19 cellular contexts compared by ENCODE assay signal in the genomic region with DNA sequence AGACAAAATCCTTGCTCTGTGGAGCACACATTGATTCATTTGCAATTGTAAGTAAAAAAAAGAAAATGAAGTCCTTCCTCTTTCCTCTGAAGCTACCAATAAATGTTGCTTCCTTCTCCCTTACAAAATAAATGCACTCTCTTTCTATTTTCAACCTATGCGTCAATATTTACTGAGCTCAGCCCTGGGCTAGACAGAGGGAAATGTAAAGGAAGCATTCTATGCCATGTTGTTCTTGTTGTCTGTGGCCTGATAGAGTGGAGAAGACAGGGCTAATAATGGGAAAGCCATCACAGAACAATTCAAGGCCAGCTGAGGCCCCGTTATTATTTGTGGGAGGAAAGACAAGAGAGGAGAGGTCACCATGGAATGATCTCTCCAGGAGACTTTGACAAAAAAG. TPM values are rescaled to one million over a fixed set of nuclear protein-coding genes. Genes with fewer than 3 reads are reported as not detected.
DNase-seq lines count a peak whose midpoint lies in the region; ATAC-seq and TF ChIP-seq lines count a peak whose summit lies in the region.
"Had no signal": no experiment of that assay in that cellular context is flagged by ENCODE, and none has a peak within 500 bp of the region (broad histone marks: within the 10 kb centered on the region; RNA-seq: fewer than 3 reads in every experiment).

No MANE protein-coding gene starts in this region.

- TF ChIP-seq CTCF in DND-41 (IDR thresholded peaks at IDR 0.05; ENCODE audit: borderline replicate concordance, extremely low read depth, low read length, poor library complexity, severe bottlenecking) (no peak), natural killer cell (IDR thresholded peaks at IDR 0.05) (no peak)

- no peak overlapping the region for H3K4me3 Mint-ChIP-seq in natural killer cell
- H3K4me3 Mint-ChIP-seq: brain, endodermal cell, immature natural killer cell, mesothelial cell of epicardium had no signal

- H3K4me3 ChIP-seq in DND-41 (ENCODE audit: low read depth in 1 of 2, low read length in 2 of 2): peak overlapping the region in 1 of 2 experiments; percentile 38; a peak in 2 of 4 replicates
- H3K4me3 ChIP-seq: SK-N-MC had no signal

- peak; percentile 23 for DNase-seq in NCI-H1092 treated with DMSO at 0.1 percent for 48 hours (lab: John Stamatoyannopoulos, UW)
- DNase-seq in NCI-H1092 (lab: John Stamatoyannopoulos, UW): no peak
- no peak for DNase-seq in DND-41
- peak; percentile 66 for DNase-seq in NCI-H69 (lab: John Stamatoyannopoulos, UW)
- no peak for DNase-seq in caudate nucleus (lab: John Stamatoyannopoulos, UW)
- DNase-seq in RKO (ENCODE audit: low spot score): no peak
- no peak for DNase-seq in natural killer cell
- DNase-seq in GM19238 (ENCODE audit: insufficient read length, low spot score): no peak
- DNase-seq: Caco-2, foreskin melanocyte, NCI-H1694 had no signal

- H3K4me1 Mint-ChIP-seq in natural killer cell: peaks cover 5 to 6% of the 10 kb centered on the region in 2 donors

- no peaks in the 10 kb centered on the region for H3K36me3 ChIP-seq in DND-41 (ENCODE audit: insufficient read depth, low read length)

- no peaks in the 10 kb centered on the region for H3K36me3 Mint-ChIP-seq in natural killer cell
- H3K36me3 Mint-ChIP-seq: immature natural killer cell had no signal

- H2AFZ ChIP-seq in DND-41 (ENCODE audit: low read depth, low read length): no peak overlapping the region

- H3K27ac ChIP-seq in DND-41 (ENCODE audit: low read length) (peak overlapping the region; percentile 81), caudate nucleus (ENCODE audit: low read depth, low read length) (peak overlapping the region; percentile 20)
- H3K27ac ChIP-seq: 22Rv1, SK-N-MC had no signal

- H3K79me2 ChIP-seq in DND-41 (ENCODE audit: insufficient read depth, low read length): no peaks in the 10 kb centered on the region

- no peaks in the 10 kb centered on the region for H3K9me3 Mint-ChIP-seq in natural killer cell
- H3K9me3 Mint-ChIP-seq: endodermal cell, mesothelial cell of epicardium had no signal

- no peak overlapping the region for H3K27ac Mint-ChIP-seq in natural killer cell
- H3K27ac Mint-ChIP-seq: brain, endodermal cell, immature natural killer cell, mesothelial cell of epicardium, progenitor cell of endocrine pancreas had no signal

- H3K4me1 ChIP-seq in DND-41 (ENCODE audit: insufficient read depth, low read length): peaks cover 55% of the 10 kb centered on the region
- H3K4me1 ChIP-seq: Caco-2 had no signal

- peak overlapping the region; percentile 71 for H3K4me2 ChIP-seq in DND-41 (ENCODE audit: insufficient read depth, low read length)

- H3K9me3 ChIP-seq in DND-41 (ENCODE audit: insufficient read depth, low read length, severe bottlenecking): no peaks in the 10 kb centered on the region
- H3K9me3 ChIP-seq: Caco-2 had no signal

- H3K27me3 ChIP-seq in DND-41 (ENCODE audit: insufficient read depth, low read length, poor library complexity): no peaks in the 10 kb centered on the region

- intact Hi-C loops in natural killer cell (cut with micrococcal nuclease): no loop called here

- peak; percentile 3; the same call in 2 of the 3 replicates for ATAC-seq in DND-41 (ENCODE audit: insufficient read depth, low read depth)
- ATAC-seq in natural killer cell: no peak

- peak overlapping the region; percentile 31 for H3K9ac ChIP-seq in DND-41 (ENCODE audit: low read depth, low read length)

- no peaks in the 10 kb centered on the region for H4K20me1 ChIP-seq in DND-41 (ENCODE audit: insufficient read depth, low read length)

- peaks cover 46 to 78% of the 10 kb centered on the region in 2 donors for H3K27me3 Mint-ChIP-seq in natural killer cell (ENCODE audit: low read depth in 2 of 2)

RNA-seq across cellular contexts. Expression of a gene that starts 3.0 kb away (rescaled TPM):
- total RNA-seq in natural killer cell: not detected
- total RNA-seq: Caco-2, HT1080, progenitor cell of endocrine pancreas had no signal

RNA-seq across cellular contexts. Expression of a gene that starts 43.9 kb away (rescaled TPM):
- total RNA-seq in natural killer cell: 100 to 1,000 TPM in 2 of 3 donors, 10 to 100 TPM in 1; 90.8 to 127 (median 118) TPM

Comparison
In these comparisons a context has a peak if more than half of its experiments do, and no peak if none do; other contexts are left out.
1. DNase-seq: peak in NCI-H1092 treated with DMSO at 0.1 percent for 48 hours (single experiment) and NCI-H69 (single experiment); none in NCI-H1092 (single experiment), DND-41 (single experiment), caudate nucleus (0 of 61), RKO (single experiment), natural killer cell (single experiment) and GM19238 (single experiment).